5 cellular contexts compared by ENCODE assay signal in genomic region chr20:25473297-25473696, GRCh38.
DNase-seq lines count a peak whose midpoint lies in the region; ATAC-seq and TF ChIP-seq lines count a peak whose summit lies in the region.
"Not testable (repeated sequence)": the region's sequence is repeated elsewhere in the genome, so short reads cannot be mapped to it uniquely, and the experiment has no call there.

No MANE protein-coding gene starts in this region.

- not testable (repeated sequence) for TF ChIP-seq CTCF in WTC11 (IDR thresholded peaks at IDR 0.05); chondrocyte (IDR thresholded peaks at IDR 0.05)

- not testable (repeated sequence) for H3K9me3 Mint-ChIP-seq in WTC11; chondrocyte (ENCODE audit: low read depth)

- H3K27ac Mint-ChIP-seq in WTC11; chondrocyte (ENCODE audit: unreplicated experiment): not testable (repeated sequence)

- H4K20me1 ChIP-seq in BLaER1 = peaks cover 48% of the 10 kb centered on the region
- H4K20me1 ChIP-seq in BLaER1 treated with 17β-estradiol and CSF1 and Interleukin-3, amounts not matched to agents 10 nM and 100 nM = not testable (repeated sequence)

- H3K27me3 Mint-ChIP-seq in WTC11 (ENCODE audit: low read depth); chondrocyte (ENCODE audit: low read depth): not testable (repeated sequence)

- POLR2A ChIA-PET in WTC11 (lab: Charles Lee) = not testable (repeated sequence)

- H3K27ac ChIP-seq in BLaER1; BLaER1 treated with 17β-estradiol and CSF1 and Interleukin-3, amounts not matched to agents 10 nM and 100 nM: not testable (repeated sequence)

- H3K9me3 ChIP-seq in BLaER1; BLaER1 treated with 17β-estradiol and CSF1 and Interleukin-3, amounts not matched to agents 10 nM and 100 nM (replicated peaks in 1 of 11): not testable (repeated sequence)

- peaks cover 35% of the 10 kb centered on the region for H3K36me3 ChIP-seq in BLaER1
- peaks cover 0 to 25% (median 0%) of the 10 kb centered on the region in 11 experiments; a peak in 8 of 22 replicates for H3K36me3 ChIP-seq in BLaER1 treated with 17β-estradiol and CSF1 and Interleukin-3, amounts not matched to agents 10 nM and 100 nM

- H3K4me3 Mint-ChIP-seq in WTC11; chondrocyte (ENCODE audit: unreplicated experiment): not testable (repeated sequence)

- H3K4me1 Mint-ChIP-seq in WTC11; chondrocyte (ENCODE audit: low read depth): not testable (repeated sequence)

- CTCF ChIA-PET in WTC11 (lab: Charles Lee) = not testable (repeated sequence)

- DNase-seq in WTC11 (ENCODE audit: low spot score) = not testable (repeated sequence)
- peak; percentile 10 for DNase-seq in chondrocyte (ENCODE audit: low spot score)
- DNase-seq in Right ventricle myocardium inferior (ENCODE audit: missing footprints) = peak; percentile 0

- H3K36me3 Mint-ChIP-seq in WTC11 (peaks cover 33% of the 10 kb centered on the region), chondrocyte (ENCODE audit: low read depth) (peaks cover 19% of the 10 kb centered on the region)

- peak overlapping the region; percentile 92; the same call in 1 of the 2 replicates for H3K9ac ChIP-seq in BLaER1
- not testable (repeated sequence) for H3K9ac ChIP-seq in BLaER1 treated with 17β-estradiol and CSF1 and Interleukin-3, amounts not matched to agents 10 nM and 100 nM

- H3K4me1 ChIP-seq in BLaER1 = peaks cover 85% of the 10 kb centered on the region
- H3K4me1 ChIP-seq in BLaER1 treated with 17β-estradiol and CSF1 and Interleukin-3, amounts not matched to agents 10 nM and 100 nM = peaks cover 24 to 85% (median 71%) of the 10 kb centered on the region in 10 experiments

- peak overlapping the region; percentile 76 for H3K4me3 ChIP-seq in BLaER1
- peak overlapping the region in 3 of 10 experiments; percentile 45 to 66 (median 63); a peak in 5 of 20 replicates for H3K4me3 ChIP-seq in BLaER1 treated with 17β-estradiol and CSF1 and Interleukin-3, amounts not matched to agents 10 nM and 100 nM

- H3K27me3 ChIP-seq in BLaER1 = not testable (repeated sequence)
- peaks cover 0 to 23% (median 0%) of the 10 kb centered on the region in 11 experiments; a peak in 5 of 22 replicates for H3K27me3 ChIP-seq in BLaER1 treated with 17β-estradiol and CSF1 and Interleukin-3, amounts not matched to agents 10 nM and 100 nM

- intact Hi-C loops in Right ventricle myocardium inferior (cut with DNase I) = not testable (repeated sequence)

- H3K4me2 ChIP-seq in BLaER1 = peak overlapping the region; percentile 97
- peak overlapping the region in 7 of 11 experiments; percentile 62 to 96 (median 94); a peak in 14 of 22 replicates for H3K4me2 ChIP-seq in BLaER1 treated with 17β-estradiol and CSF1 and Interleukin-3, amounts not matched to agents 10 nM and 100 nM

- not testable (repeated sequence) for ATAC-seq in WTC11, Right ventricle myocardium inferior

TF ChIP-seq in WTC11, 78 proteins besides CTCF, POLR2A, EP300 and RAD21:
- peak; percentile 97 for TF ChIP-seq HMGA2 (CRISPR knock-in tag; IDR thresholded peaks at IDR 0.05)
